In the genomic region with DNA sequence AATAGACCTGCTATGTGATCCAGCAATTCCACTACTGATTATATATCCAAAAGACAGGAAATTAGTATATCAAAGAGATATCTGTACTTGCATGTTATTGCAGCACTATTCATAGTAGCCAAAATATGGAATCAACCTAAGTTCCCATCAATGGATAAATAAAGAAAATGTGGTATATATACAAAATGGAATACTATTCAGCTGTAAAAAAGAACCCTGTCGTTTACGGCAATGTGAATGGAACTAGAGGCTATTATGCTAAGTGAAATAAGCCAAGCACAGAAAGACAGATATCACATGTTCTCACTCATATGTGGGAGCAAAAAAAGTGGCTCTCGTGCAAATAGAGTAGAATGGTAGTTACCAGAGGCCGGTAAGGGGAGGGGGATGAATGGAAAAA, we compare ENCODE assay signal across 4 cellular contexts.
TF ChIP-seq lines count a peak whose summit lies in the region.

No MANE protein-coding gene starts in this region.

TF ChIP-seq in SK-N-SH treated with all-trans-retinoic acid at 6 μM for 48 hours, 23 proteins besides CTCF, POLR2A, EP300 and RAD21:
- peak; percentile 83 for TF ChIP-seq ZNF8 (CRISPR knock-in tag; IDR thresholded peaks at IDR 0.05)
- TF ChIP-seq GLIS3 (CRISPR knock-in tag; IDR thresholded peaks at IDR 0.05) = no peak
TF ChIP-seq in SK-N-SH treated with all-trans-retinoic acid at 6 μM for 48 hours: peak in this region for 1.

TF ChIP-seq in SK-N-SH, 30 proteins besides CTCF, POLR2A, EP300 and RAD21:
- TF ChIP-seq NRF1 (IDR thresholded peaks at IDR 0.05; ENCODE audit: low read depth, low read length) (no peak), RFX5 (IDR thresholded peaks at IDR 0.05; ENCODE audit: low read length) (no peak), CHD2 (IDR thresholded peaks at IDR 0.05; ENCODE audit: low read length, partially characterized antibody) (no peak), SMC3 (IDR thresholded peaks at IDR 0.05; ENCODE audit: low read depth, low read length) (no peak), PBX3 (IDR thresholded peaks at IDR 0.05) (no peak)
- TF ChIP-seq, protein P1, sequence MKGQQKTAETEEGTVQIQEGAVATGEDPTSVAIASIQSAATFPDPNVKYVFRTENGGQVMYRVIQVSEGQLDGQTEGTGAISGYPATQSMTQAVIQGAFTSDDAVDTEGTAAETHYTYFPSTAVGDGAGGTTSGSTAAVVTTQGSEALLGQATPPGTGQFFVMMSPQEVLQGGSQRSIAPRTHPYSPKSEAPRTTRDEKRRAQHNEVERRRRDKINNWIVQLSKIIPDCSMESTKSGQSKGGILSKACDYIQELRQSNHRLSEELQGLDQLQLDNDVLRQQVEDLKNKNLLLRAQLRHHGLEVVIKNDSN (IDR thresholded peaks at IDR 0.05; ENCODE audit: borderline replicate concordance, low read depth) = no peak

TF ChIP-seq in HEK293, 187 proteins besides CTCF, POLR2A, EP300 and RAD21:
- TF ChIP-seq ZNF776 (tag by site-specific recombination; IDR thresholded peaks at IDR 0.05; ENCODE audit: borderline replicate concordance) (no peak), ZBTB26 (tag by site-specific recombination; optimal IDR thresholded peaks at IDR 0.05) (no peak), ZNF146 (tag by site-specific recombination; IDR thresholded peaks at IDR 0.05) (peak; percentile 85), ZNF768 (tag by site-specific recombination; IDR thresholded peaks at IDR 0.05) (no peak; the same call in 1 of the 2 replicates)
- TF ChIP-seq, protein P2, sequence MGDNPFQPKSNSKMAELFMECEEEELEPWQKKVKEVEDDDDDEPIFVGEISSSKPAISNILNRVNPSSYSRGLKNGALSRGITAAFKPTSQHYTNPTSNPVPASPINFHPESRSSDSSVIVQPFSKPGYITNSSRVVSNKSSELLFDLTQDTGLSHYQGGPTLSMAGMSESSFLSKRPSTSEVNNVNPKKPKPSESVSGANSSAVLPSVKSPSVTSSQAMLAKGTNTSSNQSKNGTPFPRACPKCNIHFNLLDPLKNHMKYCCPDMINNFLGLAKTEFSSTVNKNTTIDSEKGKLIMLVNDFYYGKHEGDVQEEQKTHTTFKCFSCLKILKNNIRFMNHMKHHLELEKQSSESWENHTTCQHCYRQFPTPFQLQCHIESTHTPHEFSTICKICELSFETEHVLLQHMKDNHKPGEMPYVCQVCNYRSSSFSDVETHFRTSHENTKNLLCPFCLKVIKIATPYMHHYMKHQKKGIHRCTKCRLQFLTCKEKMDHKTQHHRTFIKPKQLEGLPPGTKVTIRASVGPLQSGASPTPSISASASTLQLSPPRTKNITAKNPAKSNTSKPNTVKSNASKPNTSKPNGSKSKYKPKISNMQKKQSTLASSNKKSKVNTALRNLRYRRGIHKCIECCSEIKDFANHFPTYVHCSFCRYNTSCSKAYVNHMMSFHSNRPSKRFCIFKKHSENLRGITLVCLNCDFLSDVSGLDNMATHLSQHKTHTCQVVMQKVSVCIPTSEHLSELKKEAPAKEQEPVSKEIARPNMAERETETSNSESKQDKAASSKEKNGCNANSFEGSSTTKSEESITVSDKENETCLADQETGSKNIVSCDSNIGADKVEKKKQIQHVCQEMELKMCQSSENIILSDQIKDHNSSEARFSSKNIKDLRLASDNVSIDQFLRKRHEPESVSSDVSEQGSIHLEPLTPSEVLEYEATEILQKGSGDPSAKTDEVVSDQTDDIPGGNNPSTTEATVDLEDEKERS (tag by site-specific recombination; IDR thresholded peaks at IDR 0.05) = 0 out of 2 replicates have a peak, but pooled peaks have one; percentile 12
TF ChIP-seq in HEK293: peak in this region for 2.

TF ChIP-seq in K562, 482 proteins besides CTCF, POLR2A, EP300 and RAD21:
- no peak for TF ChIP-seq ZNF512 (tag; IDR thresholded peaks at IDR 0.05)
- TF ChIP-seq ZNF146 (CRISPR knock-in tag; IDR thresholded peaks at IDR 0.05; ENCODE audit: unreplicated experiment) = peak; percentile 70
- peak; percentile 55 for TF ChIP-seq RBM25 (IDR thresholded peaks at IDR 0.05; ENCODE audit: low read depth, low read length, severe bottlenecking)
- TF ChIP-seq MEF2A (IDR thresholded peaks at IDR 0.05; ENCODE audit: control insufficient read depth, low read depth, low read length) = 0 out of 2 replicates have a peak, but pooled peaks have one; percentile 7
- no peak for TF ChIP-seq CEBPZ (IDR thresholded peaks at IDR 0.05; ENCODE audit: borderline replicate concordance, low read depth, low read length)
- no peak for TF ChIP-seq RB1 (IDR thresholded peaks at IDR 0.05; ENCODE audit: low read depth)
